Comparison of ENCODE assay signal across 23 cellular contexts in the genomic region with DNA sequence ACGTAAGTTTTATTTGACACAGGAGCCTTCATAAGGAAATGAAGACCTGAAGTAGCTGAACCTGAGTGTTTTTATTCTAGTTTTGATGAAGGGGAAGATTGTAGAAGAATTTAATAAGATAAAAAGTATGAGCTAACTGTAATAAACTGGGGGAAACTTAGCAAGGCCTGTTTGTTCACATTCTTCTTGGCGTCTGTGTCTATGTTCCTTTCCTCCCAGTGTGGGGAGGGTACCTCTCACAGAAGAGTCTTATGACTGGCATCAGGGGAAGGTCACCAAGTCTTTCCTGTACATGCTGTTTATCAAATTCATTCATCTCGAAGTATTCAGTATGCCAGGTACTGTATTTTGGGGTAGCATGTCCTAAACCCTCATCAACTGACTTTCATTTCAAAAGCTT.
DNase-seq lines count a peak whose midpoint lies in the region; FAIRE-seq and TF ChIP-seq lines count a peak whose summit lies in the region.
"Had no signal": no experiment of that assay in that cellular context is flagged by ENCODE, and none has a peak within 500 bp of the region (broad histone marks: within the 10 kb centered on the region; RNA-seq: fewer than 3 reads in every experiment).

No MANE protein-coding gene starts in this region.

- peak overlapping the region; percentile 17 for H3K4me3 ChIP-seq in LNCaP clone FGC (ENCODE audit: low read depth, low read length)
- no peak overlapping the region for H3K4me3 ChIP-seq in choroid plexus epithelial cell (ENCODE audit: low read depth, low read length)
- H3K4me3 ChIP-seq: cardiac muscle cell, MG63, skin epidermis had no signal

- FAIRE-seq in GM12892 (lab: Jason Lieb, UNC), result no peak

- peaks cover 3% of the 10 kb centered on the region for H3K9me3 Mint-ChIP-seq in mesothelial cell of epicardium
- H3K9me3 Mint-ChIP-seq in activated CD4-positive, alpha-beta T cell treated with anti-CD3 and anti-CD28 coated beads, Interleukin-2, amount 10 ng/mL, durations not matched to agents 24 days and 14 days, result no peaks in the 10 kb centered on the region
- H3K9me3 Mint-ChIP-seq: activated CD4-positive, alpha-beta T cell treated with anti-CD3 and anti-CD28 coated beads, Interleukin-2, amount 10 ng/mL, durations not matched to agents 7 days and 5 days; activated naive CD4-positive, alpha-beta T cell treated with anti-CD3 and anti-CD28 coated beads for 36 hours; IgD-negative memory B cell had no signal

- intact Hi-C loops in activated CD4-positive, alpha-beta T cell treated with anti-CD3 and anti-CD28 coated beads, Interleukin-2, amount 10 ng/mL, durations not matched to agents 24 days and 14 days (cut with micrococcal nuclease), result no loop called here

- TF ChIP-seq POLR2A in GM12892 (IDR thresholded peaks at IDR 0.05; ENCODE audit: low read depth, low read length), result no peak

- DNase-seq in DMS 273 (lab: John Stamatoyannopoulos, UW; ENCODE audit: unreplicated experiment) (peak; percentile 26), DMS 273 treated with DMSO at 0.1 percent for 48 hours (lab: John Stamatoyannopoulos, UW) (no peak), LNCaP clone FGC (ENCODE audit: low read depth) (peak; percentile 75), choroid plexus epithelial cell (ENCODE audit: low read depth) (peak; percentile 28), mesothelial cell of epicardium (ENCODE audit: low spot score in 2 of 2, unreplicated experiment in 2 of 2) (no peak), medulla oblongata (ENCODE audit: extremely low spot score) (no peak), GM12892 (ENCODE audit: insufficient read length) (no peak)
- no peak for DNase-seq in activated CD4-positive, alpha-beta T cell treated with anti-CD3 and anti-CD28 coated beads, Interleukin-2, amount 10 ng/mL, durations not matched to agents 24 days and 14 days
- DNase-seq: activated CD4-positive, alpha-beta T cell treated with anti-CD3 and anti-CD28 coated beads, Interleukin-2, amount 10 ng/mL, durations not matched to agents 7 days and 5 days; activated naive CD4-positive, alpha-beta T cell treated with anti-CD3 and anti-CD28 coated beads for 36 hours; amygdala; COR-L47; cortex of kidney; mammary epithelial cell; MG63; NCI-H1417 treated with DMSO at 0.1 percent for 48 hours; NCI-H526; stimulated activated CD4-positive, alpha-beta T cell treated with anti-CD3 and anti-CD28 coated beads, Interleukin-2, amount 100 ng/mL, for 24 hours; substantia nigra; T-helper 17 cell had no signal

- no peaks in the 10 kb centered on the region for H3K36me3 Mint-ChIP-seq in mesothelial cell of epicardium
- no peaks in the 10 kb centered on the region for H3K36me3 Mint-ChIP-seq in activated CD4-positive, alpha-beta T cell treated with anti-CD3 and anti-CD28 coated beads, Interleukin-2, amount 10 ng/mL, durations not matched to agents 24 days and 14 days (ENCODE audit: low read depth)

- peak overlapping the region; percentile 97 for H3K27ac Mint-ChIP-seq in mesothelial cell of epicardium
- H3K27ac Mint-ChIP-seq in activated CD4-positive, alpha-beta T cell treated with anti-CD3 and anti-CD28 coated beads, Interleukin-2, amount 10 ng/mL, durations not matched to agents 24 days and 14 days, result no peak overlapping the region
- H3K27ac Mint-ChIP-seq: activated CD4-positive, alpha-beta T cell treated with anti-CD3 and anti-CD28 coated beads, Interleukin-2, amount 10 ng/mL, durations not matched to agents 7 days and 5 days; activated naive CD4-positive, alpha-beta T cell treated with anti-CD3 and anti-CD28 coated beads for 36 hours; T-helper 17 cell had no signal

- H3K4me1 Mint-ChIP-seq in mesothelial cell of epicardium, result peaks cover 54% of the 10 kb centered on the region
- no peaks in the 10 kb centered on the region for H3K4me1 Mint-ChIP-seq in activated CD4-positive, alpha-beta T cell treated with anti-CD3 and anti-CD28 coated beads, Interleukin-2, amount 10 ng/mL, durations not matched to agents 24 days and 14 days
- H3K4me1 Mint-ChIP-seq: activated CD4-positive, alpha-beta T cell treated with anti-CD3 and anti-CD28 coated beads, Interleukin-2, amount 10 ng/mL, durations not matched to agents 7 days and 5 days; IgD-negative memory B cell had no signal

- TF ChIP-seq CTCF in LNCaP clone FGC (IDR thresholded peaks at IDR 0.05; ENCODE audit: control insufficient read depth, extremely low read depth, insufficient read depth), result no peak
- TF ChIP-seq CTCF in choroid plexus epithelial cell (conservative IDR thresholded peaks at IDR 0.05; ENCODE audit: low read depth, low read length), result no peak
- TF ChIP-seq CTCF in mesothelial cell of epicardium (IDR thresholded peaks at IDR 0.05; ENCODE audit: unreplicated experiment), result no peak

- no peak overlapping the region for H3K4me3 Mint-ChIP-seq in mesothelial cell of epicardium
- no peak overlapping the region for H3K4me3 Mint-ChIP-seq in activated CD4-positive, alpha-beta T cell treated with anti-CD3 and anti-CD28 coated beads, Interleukin-2, amount 10 ng/mL, durations not matched to agents 24 days and 14 days
- H3K4me3 Mint-ChIP-seq: activated CD4-positive, alpha-beta T cell treated with anti-CD3 and anti-CD28 coated beads, Interleukin-2, amount 10 ng/mL, durations not matched to agents 7 days and 5 days; activated naive CD4-positive, alpha-beta T cell treated with anti-CD3 and anti-CD28 coated beads for 36 hours; IgD-negative memory B cell; T-helper 17 cell had no signal

- no peaks in the 10 kb centered on the region for H3K27me3 Mint-ChIP-seq in mesothelial cell of epicardium (ENCODE audit: low read depth)
- H3K27me3 Mint-ChIP-seq in activated CD4-positive, alpha-beta T cell treated with anti-CD3 and anti-CD28 coated beads, Interleukin-2, amount 10 ng/mL, durations not matched to agents 24 days and 14 days, result no peaks in the 10 kb centered on the region
- H3K27me3 Mint-ChIP-seq: activated CD4-positive, alpha-beta T cell treated with anti-CD3 and anti-CD28 coated beads, Interleukin-2, amount 10 ng/mL, durations not matched to agents 7 days and 5 days; IgD-negative memory B cell; T-helper 17 cell had no signal

Comparison
In these comparisons a context has a peak if more than half of its experiments do, and no peak if none do; other contexts are left out.
1. DNase-seq: peak in DMS 273 (single experiment), LNCaP clone FGC (single experiment) and choroid plexus epithelial cell (single experiment); none in DMS 273 treated with DMSO at 0.1 percent for 48 hours (single experiment), mesothelial cell of epicardium (0 of 2), activated CD4-positive, alpha-beta T cell treated with anti-CD3 and anti-CD28 coated beads, Interleukin-2, amount 10 ng/mL, durations not matched to agents 24 days and 14 days (single experiment), medulla oblongata (single experiment) and GM12892 (single experiment).